Comparison of ENCODE assay signal across 8 cellular contexts in the genomic region with DNA sequence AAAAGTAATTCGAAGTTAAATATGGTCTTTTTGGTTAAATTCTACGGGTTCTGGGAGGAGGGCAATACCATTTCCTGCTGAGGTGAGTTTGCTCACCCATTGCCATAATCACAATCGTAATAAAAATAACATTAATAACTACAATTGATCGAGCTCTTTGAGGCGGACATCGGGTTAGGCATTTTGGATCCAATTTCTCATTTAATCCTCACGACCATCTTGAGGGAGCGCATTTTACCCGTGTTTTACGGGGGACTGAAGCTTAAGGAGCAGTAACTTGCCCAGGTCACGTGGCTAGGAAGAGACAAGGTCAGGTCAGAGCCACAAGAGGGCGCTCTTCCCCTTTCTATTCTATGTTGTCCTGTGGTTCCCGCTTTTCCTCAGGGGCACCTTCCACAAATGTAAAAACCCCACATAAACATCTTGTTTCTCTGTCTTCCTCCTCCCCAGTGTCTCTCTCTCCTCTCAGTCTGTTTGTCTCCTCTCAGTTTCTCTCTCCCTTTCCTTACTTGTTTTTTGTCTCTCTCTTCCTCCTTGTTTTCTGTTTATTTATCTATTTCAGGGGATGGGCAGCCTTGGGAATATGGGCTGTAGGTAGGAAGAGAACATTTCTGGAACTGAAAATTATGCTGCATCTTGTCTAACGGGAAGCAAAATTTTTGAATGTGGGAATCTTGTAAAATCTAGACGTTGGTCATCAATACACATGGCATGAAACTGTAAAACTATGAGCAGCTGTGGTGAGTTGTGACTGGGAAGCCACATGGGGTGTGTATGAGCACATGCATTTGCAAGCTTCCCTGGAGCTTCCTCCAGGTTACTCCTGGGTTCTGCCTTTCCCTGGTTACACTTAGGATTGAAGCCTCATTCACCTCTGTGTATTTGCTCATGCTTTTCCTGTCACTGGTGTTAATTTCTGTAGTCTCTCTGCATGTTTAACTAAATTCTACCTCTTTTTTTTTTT.
DNase-seq lines count a peak whose midpoint lies in the region; ATAC-seq, FAIRE-seq and TF ChIP-seq lines count a peak whose summit lies in the region.

No MANE protein-coding gene starts in this region.

- POLR2A ChIA-PET in BJ (lab: Charles Lee) = no interaction called here

- peak; percentile 81 for TF ChIP-seq CTCF in BJ (IDR thresholded peaks at IDR 0.05; ENCODE audit: insufficient read depth, low read depth, low read length)
- TF ChIP-seq CTCF in right lobe of liver (IDR thresholded peaks at IDR 0.05) = peak; percentile 85 to 92 (median 91)

- no peaks in the 10 kb centered on the region for H3K36me3 Mint-ChIP-seq in activated CD4-positive, alpha-beta T cell treated with anti-CD3 and anti-CD28 coated beads, Interleukin-2, amount 10 ng/mL, durations not matched to agents 24 days and 14 days (ENCODE audit: low read depth)

- H3K27ac Mint-ChIP-seq in activated CD4-positive, alpha-beta T cell treated with anti-CD3 and anti-CD28 coated beads, Interleukin-2, amount 10 ng/mL, durations not matched to agents 24 days and 14 days = peak overlapping the region; percentile 18

- peaks cover 25% of the 10 kb centered on the region for H3K27me3 Mint-ChIP-seq in activated CD4-positive, alpha-beta T cell treated with anti-CD3 and anti-CD28 coated beads, Interleukin-2, amount 10 ng/mL, durations not matched to agents 24 days and 14 days

- peak overlapping the region; percentile 53 for H3K4me3 ChIP-seq in BJ (ENCODE audit: low read depth, low read length)
- peak overlapping the region; percentile 16 to 58 (median 52) for H3K4me3 ChIP-seq in right lobe of liver

- ATAC-seq in HG03442 (IDR thresholded peaks at IDR 0.05; ENCODE audit: unreplicated experiment) (peak; percentile 90), right lobe of liver (peak; percentile 88 to 96 (median 92))

- intact Hi-C loops in activated CD4-positive, alpha-beta T cell treated with anti-CD3 and anti-CD28 coated beads, Interleukin-2, amount 10 ng/mL, durations not matched to agents 24 days and 14 days (cut with micrococcal nuclease) = no loop called here
- intact Hi-C loops in right lobe of liver (cut with DNase I) = loop anchor here in 1 of 2 donors (10.0 kb wide), 1 partner anchor 79 kb away; no protein-coding TSS in a partner anchor

- peaks cover 14% of the 10 kb centered on the region for H3K4me1 Mint-ChIP-seq in activated CD4-positive, alpha-beta T cell treated with anti-CD3 and anti-CD28 coated beads, Interleukin-2, amount 10 ng/mL, durations not matched to agents 24 days and 14 days

- H3K27me3 ChIP-seq in BJ (ENCODE audit: control insufficient read depth, insufficient read depth, low read length) (peaks cover 6% of the 10 kb centered on the region; the same call in 1 of the 2 replicates), right lobe of liver (no peaks in the 10 kb centered on the region)

- H3K36me3 ChIP-seq in BJ (ENCODE audit: control insufficient read depth, insufficient read depth, low read length) (no peaks in the 10 kb centered on the region), right lobe of liver (no peaks in the 10 kb centered on the region)

- peak overlapping the region; percentile 84 for H3K4me3 Mint-ChIP-seq in activated CD4-positive, alpha-beta T cell treated with anti-CD3 and anti-CD28 coated beads, Interleukin-2, amount 10 ng/mL, durations not matched to agents 24 days and 14 days

- under 1% methylated on average over 15 of the region's 15 CpGs for WGBS in right lobe of liver (ENCODE audit: insufficient coverage, low coverage, low lambda C conversion rate, missing lambda C conversion rate)

- CTCF ChIA-PET in BJ (lab: Yijun Ruan, JAX) = interaction anchor here (0.6 to 2.6 kb wide), 36 partner anchors 8 to 1491 kb away, joined by 3 to 16 read pairs (median 4); a partner anchor contains a TSS

- no peaks in the 10 kb centered on the region for H3K4me1 ChIP-seq in right lobe of liver

- H3K9me3 Mint-ChIP-seq in activated CD4-positive, alpha-beta T cell treated with anti-CD3 and anti-CD28 coated beads, Interleukin-2, amount 10 ng/mL, durations not matched to agents 24 days and 14 days = no peaks in the 10 kb centered on the region

- no peak overlapping the region for H3K27ac ChIP-seq in right lobe of liver

- FAIRE-seq in GM19239 (lab: Jason Lieb, UNC) = peak; percentile 94

- peak; percentile 25 for DNase-seq in BJ (ENCODE audit: low read depth)
- DNase-seq in GM19239 (ENCODE audit: insufficient read length, low spot score) = peak; percentile 48
- peak; percentile 77 for DNase-seq in NCI-H460 (ENCODE audit: extremely low read depth, low read depth)
- DNase-seq in activated CD4-positive, alpha-beta T cell treated with anti-CD3 and anti-CD28 coated beads, Interleukin-2, amount 10 ng/mL, durations not matched to agents 24 days and 14 days = peak; percentile 90
- peak; percentile 56 to 88 for DNase-seq in dermis microvascular lymphatic vessel endothelial cell (ENCODE audit: low read depth in 2 of 2)
- peak; percentile 68 to 81 (median 70) for DNase-seq in right lobe of liver
- DNase-seq in stimulated activated CD4-positive, alpha-beta T cell treated with anti-CD3 and anti-CD28 coated beads, Interleukin-4, amount 100 ng/mL, for 1 hour = peak; percentile 61

- TF ChIP-seq POLR2A in right lobe of liver (IDR thresholded peaks at IDR 0.05) = no peak

- H3K9me3 ChIP-seq in right lobe of liver = no peaks in the 10 kb centered on the region

Comparison
In these comparisons a context has a peak if more than half of its experiments do, and no peak if none do; other contexts are left out.
1. DNase-seq: peak in every context shown above with its lines; median percentile 90 in activated CD4-positive, alpha-beta T cell treated with anti-CD3 and anti-CD28 coated beads, Interleukin-2, amount 10 ng/mL, durations not matched to agents 24 days and 14 days; 77 in NCI-H460; 72 in dermis microvascular lymphatic vessel endothelial cell; 70 in right lobe of liver; 61 in stimulated activated CD4-positive, alpha-beta T cell treated with anti-CD3 and anti-CD28 coated beads, Interleukin-4, amount 100 ng/mL, for 1 hour; 48 in GM19239; 25 in BJ.